Comparison of ENCODE assay signal across 10 cellular contexts in the genomic region with DNA sequence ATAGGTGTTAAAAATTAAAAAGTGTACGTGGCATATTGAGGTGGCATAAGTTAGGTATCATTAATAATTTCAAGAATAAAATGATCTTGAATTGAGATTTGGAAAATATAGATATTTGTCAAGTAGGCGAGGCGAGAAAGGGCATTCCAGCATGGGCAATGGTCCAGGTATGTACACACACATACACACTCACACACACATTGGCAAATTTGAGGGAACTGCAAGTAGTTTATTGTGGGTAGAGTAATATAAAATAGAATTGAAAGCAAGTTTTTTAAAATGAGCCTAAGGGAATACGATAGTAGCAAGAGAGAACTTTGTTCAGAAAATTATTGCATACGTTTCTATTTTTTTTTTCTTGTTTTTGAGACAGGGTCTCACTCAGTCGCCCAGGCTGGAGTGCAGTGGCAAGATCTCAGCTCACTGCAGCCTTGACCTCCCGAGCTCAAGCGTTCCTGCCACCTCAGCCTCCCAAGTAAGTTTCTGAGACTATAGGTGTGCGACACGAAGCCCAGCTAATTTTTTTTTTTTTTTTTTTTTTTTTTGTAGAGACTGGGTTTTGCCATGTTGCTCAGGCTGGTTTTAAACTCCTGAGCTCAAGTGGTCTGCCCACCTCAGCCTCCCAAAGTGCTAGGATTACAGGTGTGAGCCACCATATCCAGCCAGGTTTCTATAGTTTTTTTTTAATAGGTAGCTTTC.
DNase-seq lines count a peak whose midpoint lies in the region; ATAC-seq and TF ChIP-seq lines count a peak whose summit lies in the region.
"Had no signal": no experiment of that assay in that cellular context is flagged by ENCODE, and none has a peak within 500 bp of the region (broad histone marks: within the 10 kb centered on the region; RNA-seq: fewer than 3 reads in every experiment).

No MANE protein-coding gene starts in this region.

- TF ChIP-seq CTCF in brain microvascular endothelial cell (IDR thresholded peaks at IDR 0.05; ENCODE audit: low read depth, low read length, missing control alignments) (no peak), hepatocyte (IDR thresholded peaks at IDR 0.05; ENCODE audit: poor library complexity) (no peak)

- peak overlapping the region; percentile 92 to 98 (median 94) for H3K27ac Mint-ChIP-seq in CD8-positive, alpha-beta memory T cell
- peak overlapping the region; percentile 98 to 100 for H3K27ac Mint-ChIP-seq in natural killer cell treated with Interleukin-12 subunit alpha and Interleukin-12 subunit beta and Interleukin-15 and Interleukin-18, amount 100 ng/mL, for 72 hours

- peaks cover 67 to 86% (median 86%) of the 10 kb centered on the region in 3 donors for H3K4me1 Mint-ChIP-seq in CD8-positive, alpha-beta memory T cell
- peaks cover 43 to 63% of the 10 kb centered on the region in 2 donors for H3K4me1 Mint-ChIP-seq in natural killer cell treated with Interleukin-12 subunit alpha and Interleukin-12 subunit beta and Interleukin-15 and Interleukin-18, amount 100 ng/mL, for 72 hours (ENCODE audit: low read depth in 2 of 2)

- peaks cover 0 to 4% (median 0%) of the 10 kb centered on the region in 3 donors for H3K36me3 Mint-ChIP-seq in CD8-positive, alpha-beta memory T cell
- peaks cover 24% of the 10 kb centered on the region for H3K36me3 Mint-ChIP-seq in natural killer cell treated with Interleukin-12 subunit alpha and Interleukin-12 subunit beta and Interleukin-15 and Interleukin-18, amount 100 ng/mL, for 72 hours

- H3K79me2 ChIP-seq in hepatocyte, result no peaks in the 10 kb centered on the region

- CTCF ChIA-PET in CD8-positive, alpha-beta memory T cell (lab: Charles Lee), result interaction anchor here (0.6 to 3.3 kb wide), 10 partner anchors 15 to 107 kb away, joined by 3 to 24 read pairs (median 6); partner anchors contain the start of gene SLC39A10

- peak overlapping the region; percentile 70 to 84 (median 78) for H3K4me3 Mint-ChIP-seq in CD8-positive, alpha-beta memory T cell
- peak overlapping the region; percentile 90 for H3K4me3 Mint-ChIP-seq in natural killer cell treated with Interleukin-12 subunit alpha and Interleukin-12 subunit beta and Interleukin-15 and Interleukin-18, amount 100 ng/mL, for 72 hours

- no peak overlapping the region for H2AFZ ChIP-seq in hepatocyte

- peaks cover 0 to 4% (median 0%) of the 10 kb centered on the region in 5 donors for H3K9me3 Mint-ChIP-seq in CD8-positive, alpha-beta memory T cell
- H3K9me3 Mint-ChIP-seq in natural killer cell treated with Interleukin-12 subunit alpha and Interleukin-12 subunit beta and Interleukin-15 and Interleukin-18, amount 100 ng/mL, for 72 hours, result peaks cover 2% of the 10 kb centered on the region

- no peaks in the 10 kb centered on the region for H3K27me3 Mint-ChIP-seq in CD8-positive, alpha-beta memory T cell
- H3K27me3 Mint-ChIP-seq in natural killer cell treated with Interleukin-12 subunit alpha and Interleukin-12 subunit beta and Interleukin-15 and Interleukin-18, amount 100 ng/mL, for 72 hours, result no peaks in the 10 kb centered on the region

- in situ Hi-C loops in brain microvascular endothelial cell (cut with HindIII; ENCODE audit: low pct_ligation_motif_present, low sequenced_read_pairs), result no loop called here

- H3K27me3 ChIP-seq in CD8-positive, alpha-beta memory T cell (ENCODE audit: insufficient read depth, low read length, poor library complexity, severe bottlenecking), result no peaks in the 10 kb centered on the region
- H3K27me3 ChIP-seq in brain microvascular endothelial cell (replicated peaks) (no peaks in the 10 kb centered on the region), hepatocyte (no peaks in the 10 kb centered on the region)

- no peak for DNase-seq in CD8-positive, alpha-beta memory T cell
- DNase-seq in MV-4-11 (lab: John Stamatoyannopoulos, UW) (peak; percentile 16), brain microvascular endothelial cell (no peak), midbrain (lab: John Stamatoyannopoulos, UW) (no peak), hepatocyte (ENCODE audit: low spot score) (no peak)
- DNase-seq in natural killer cell treated with Interleukin-12 subunit alpha and Interleukin-12 subunit beta and Interleukin-15 and Interleukin-18, amount 100 ng/mL, for 72 hours (ENCODE audit: low spot score), result no peak
- no peak for DNase-seq in stimulated activated CD4-positive, alpha-beta T cell treated with anti-CD3 and anti-CD28 coated beads, Interleukin-4, amount 100 ng/mL, for 24 hours
- DNase-seq: NCI-H1930, right cardiac atrium had no signal

- H3K4me3 ChIP-seq in CD8-positive, alpha-beta memory T cell (ENCODE audit: low read length), result peak overlapping the region; percentile 23
- H3K4me3 ChIP-seq in brain microvascular endothelial cell (ENCODE audit: low read depth, low read length) (no peak overlapping the region), hepatocyte (no peak overlapping the region)

- no peak for ATAC-seq in natural killer cell treated with Interleukin-12 subunit alpha and Interleukin-12 subunit beta and Interleukin-15 and Interleukin-18, amount 100 ng/mL, for 72 hours
- no peak for ATAC-seq in GM19351 (IDR thresholded peaks at IDR 0.05; ENCODE audit: unreplicated experiment)
- ATAC-seq: right cardiac atrium had no signal

- POLR2A ChIA-PET in CD8-positive, alpha-beta memory T cell (lab: Charles Lee), result interaction anchor here (0.6 to 4.6 kb wide), 4 partner anchors 26 to 99 kb away, joined by 4 to 56 read pairs (median 18); partner anchors contain the start of gene SLC39A10

- H3K36me3 ChIP-seq in CD8-positive, alpha-beta memory T cell (ENCODE audit: insufficient read depth, low read length), result no peaks in the 10 kb centered on the region
- H3K36me3 ChIP-seq in brain microvascular endothelial cell (replicated peaks) (no peaks in the 10 kb centered on the region), hepatocyte (replicated peaks; ENCODE audit: insufficient read depth, low read depth) (no peaks in the 10 kb centered on the region)

- H3K4me2 ChIP-seq in hepatocyte, result no peak overlapping the region

- no peaks in the 10 kb centered on the region for H4K20me1 ChIP-seq in hepatocyte (ENCODE audit: insufficient read depth, poor library complexity, severe bottlenecking)

- H3K4me1 ChIP-seq in CD8-positive, alpha-beta memory T cell (ENCODE audit: insufficient read depth, low read length), result peaks cover 85% of the 10 kb centered on the region
- H3K4me1 ChIP-seq in hepatocyte (ENCODE audit: insufficient read depth), result peaks cover 4% of the 10 kb centered on the region

- WGBS in hepatocyte (ENCODE audit: low lambda C conversion rate, missing lambda C conversion rate), result 84% methylated on average over 10 of the region's 10 CpGs

- H3K27ac ChIP-seq in CD8-positive, alpha-beta memory T cell (ENCODE audit: low read depth, low read length), result peak overlapping the region; percentile 15
- H3K27ac ChIP-seq in brain microvascular endothelial cell (peak overlapping the region; percentile 71), hepatocyte (no peak overlapping the region)

- H3K9me3 ChIP-seq in CD8-positive, alpha-beta memory T cell (ENCODE audit: low read length), result no peaks in the 10 kb centered on the region
- no peaks in the 10 kb centered on the region for H3K9me3 ChIP-seq in hepatocyte (ENCODE audit: low read depth)

- no peaks in the 10 kb centered on the region for H3K9me2 ChIP-seq in hepatocyte (replicated peaks; ENCODE audit: insufficient read depth)
